In genomic region chr18:24426398-24427294, GRCh38 we compare ENCODE assay signal across 8 cellular contexts. TPM values are rescaled to one million over a fixed set of nuclear protein-coding genes. Genes with fewer than 3 reads are reported as not detected.
DNase-seq lines count a peak whose midpoint lies in the region; ATAC-seq and TF ChIP-seq lines count a peak whose summit lies in the region.

A gene with protein sequence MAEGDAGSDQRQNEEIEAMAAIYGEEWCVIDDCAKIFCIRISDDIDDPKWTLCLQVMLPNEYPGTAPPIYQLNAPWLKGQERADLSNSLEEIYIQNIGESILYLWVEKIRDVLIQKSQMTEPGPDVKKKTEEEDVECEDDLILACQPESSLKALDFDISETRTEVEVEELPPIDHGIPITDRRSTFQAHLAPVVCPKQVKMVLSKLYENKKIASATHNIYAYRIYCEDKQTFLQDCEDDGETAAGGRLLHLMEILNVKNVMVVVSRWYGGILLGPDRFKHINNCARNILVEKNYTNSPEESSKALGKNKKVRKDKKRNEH (plus strand): TSS chr18:24426670. CDS start chr18:24426757, 87 bp downstream.

- H3K27me3 ChIP-seq in body of pancreas (no peaks in the 10 kb centered on the region), sigmoid colon (peaks cover 0 to 18% (median 0%) of the 10 kb centered on the region in 3 donors)

- peak within 1 kb of the TSS; percentile 55 to 93 for H3K4me3 ChIP-seq in body of pancreas
- peak within 1 kb of the TSS; percentile 83 to 90 (median 85) for H3K4me3 ChIP-seq in sigmoid colon

- H3K27ac ChIP-seq in body of pancreas (peak within 1 kb of the TSS; percentile 54 to 79 (median 74)), sigmoid colon (peak within 1 kb of the TSS; percentile 81 to 90 (median 87))

- H3K36me3 ChIP-seq in body of pancreas (replicated peaks in 1 of 2; ENCODE audit: insufficient read depth in 1 of 2, low read depth in 2 of 2) (peaks cover 0 to 4% of the 10 kb centered on the region in 2 donors), sigmoid colon (peaks cover 0 to 16% (median 0%) of the 10 kb centered on the region in 4 donors)

- H3K9me3 ChIP-seq in body of pancreas (no peaks in the 10 kb centered on the region), sigmoid colon (no peaks in the 10 kb centered on the region)

- WGBS in body of pancreas, 2 donors, result 2 to 4% methylated on average over 13 to 82 of the region's 82 CpGs
- 2% methylated on average over 82 of the region's 82 CpGs for WGBS in sigmoid colon, 2 donors

- TF ChIP-seq POLR2A in GM15510 (IDR thresholded peaks at IDR 0.05; ENCODE audit: borderline replicate concordance, extremely low read depth, insufficient read length) (peak; percentile 56), body of pancreas (IDR thresholded peaks at IDR 0.05) (peak; percentile 38 to 63 (median 61)), sigmoid colon (IDR thresholded peaks at IDR 0.05) (peak in 1 of 2 donors; percentile 9)

- peaks cover 13% of the 10 kb centered on the region for H3K4me1 ChIP-seq in body of pancreas
- peaks cover 0 to 11% (median 8%) of the 10 kb centered on the region in 4 donors for H3K4me1 ChIP-seq in sigmoid colon

- no peak for TF ChIP-seq EP300 in sigmoid colon (IDR thresholded peaks at IDR 0.05)

- ATAC-seq in HG02678 (IDR thresholded peaks at IDR 0.05; ENCODE audit: unreplicated experiment), result peak; percentile 91
- ATAC-seq in body of pancreas, result peak; percentile 96

- TF ChIP-seq CTCF in body of pancreas (IDR thresholded peaks at IDR 0.05) (no peak), sigmoid colon (IDR thresholded peaks at IDR 0.05) (no peak)

- intact Hi-C loops in body of pancreas (cut with DNase I), result no loop called here
- intact Hi-C loops in sigmoid colon (cut with DNase I), result loop anchor here (1.0 to 10.0 kb wide), 4 partner anchors 29 to 244 kb away; partner anchors contain the start of gene OSBPL1A

- DNase-seq in NCI-H1694 (lab: John Stamatoyannopoulos, UW) (peak; percentile 29), UCSD-AML1 (lab: John Stamatoyannopoulos, UW; ENCODE audit: unreplicated experiment) (peak; percentile 79), body of pancreas (peak; percentile 82 to 88 (median 84)), iPS DF 4.7 (ENCODE audit: extremely low read depth, low spot score) (peak; percentile 38), sigmoid colon (peak; percentile 89), cerebellar nuclear complex (lab: John Stamatoyannopoulos, UW) (no peak)

RNA-seq across cellular contexts. Expression of the gene that starts here (rescaled TPM):
- total RNA-seq in body of pancreas, result 10 to 100 TPM in 1 of 2 donors, 1 to 10 TPM in 1; 9.6 to 20.1 TPM
- 10 to 100 TPM; 15.6 to 24.6 (median 19.1) TPM for total RNA-seq in sigmoid colon
- 10 to 100 TPM; 11.7 to 14.4 (median 12.0) TPM for polyA plus RNA-seq in sigmoid colon

Comparison
In these comparisons a context has a peak if more than half of its experiments do, and no peak if none do; other contexts are left out.
1. DNase-seq: peak in NCI-H1694 (single experiment), UCSD-AML1 (single experiment), body of pancreas (4 of 4), iPS DF 4.7 (single experiment) and sigmoid colon (single experiment); none in cerebellar nuclear complex (0 of 2).